1 cellular context compared by ENCODE assay signal in genomic region chr13:39788097-39788496, GRCh38.
TF ChIP-seq lines count a peak whose summit lies in the region.

No MANE protein-coding gene starts in this region.

TF ChIP-seq in endothelial cell of umbilical vein, 7 proteins besides CTCF, POLR2A, EP300 and RAD21:
- TF ChIP-seq GATA2 (IDR thresholded peaks at IDR 0.05; ENCODE audit: insufficient read depth, insufficient read length, low read depth, low read length) (no peak), FOS (IDR thresholded peaks at IDR 0.05; ENCODE audit: borderline replicate concordance, insufficient read depth, low read length) (no peak), MYC (IDR thresholded peaks at IDR 0.05; ENCODE audit: low read depth, low read length) (no peak), JUN (IDR thresholded peaks at IDR 0.05; ENCODE audit: borderline replicate concordance, insufficient read depth, insufficient read length, low read depth) (no peak), MAX (IDR thresholded peaks at IDR 0.05; ENCODE audit: insufficient read depth, insufficient read length) (no peak), POLR2AphosphoS5 (IDR thresholded peaks at IDR 0.05; ENCODE audit: insufficient read depth, low read depth, low read length) (no peak), EZH2 (IDR thresholded peaks at IDR 0.05; ENCODE audit: borderline replicate concordance, low read depth, low read length, severe bottlenecking) (no peak)
